In genomic region chr12:19243577-19243976, GRCh38 we compare ENCODE assay signal across 22 cellular contexts.
DNase-seq lines count a peak whose midpoint lies in the region; ATAC-seq, FAIRE-seq and TF ChIP-seq lines count a peak whose summit lies in the region.
"Had no signal": no experiment of that assay in that cellular context is flagged by ENCODE, and none has a peak within 500 bp of the region (broad histone marks: within the 10 kb centered on the region; RNA-seq: fewer than 3 reads in every experiment).

No MANE protein-coding gene starts in this region.

- H3K36me3 ChIP-seq in SK-N-MC (ENCODE audit: insufficient read depth, low read length) (no peaks in the 10 kb centered on the region), osteoblast (ENCODE audit: insufficient read depth, low read length) (no peaks in the 10 kb centered on the region), suprapubic skin (no peaks in the 10 kb centered on the region)
- H3K36me3 ChIP-seq: BLaER1 had no signal

- ATAC-seq in GM19455 (IDR thresholded peaks at IDR 0.05; ENCODE audit: unreplicated experiment) = no peak
- ATAC-seq: HCT116, K562 had no signal

- H3K36me3 Mint-ChIP-seq in dendritic cell treated with granulocyte-macrophage colony-stimulating factor and Interleukin-4, amounts not matched to agents 40 ng/mL and 50 ng/mL, for 4 days (ENCODE audit: low read depth) = no peaks in the 10 kb centered on the region
- H3K36me3 Mint-ChIP-seq: CD8-positive, alpha-beta memory T cell had no signal

- peaks cover 36% of the 10 kb centered on the region for H3K4me1 Mint-ChIP-seq in dendritic cell treated with granulocyte-macrophage colony-stimulating factor and Interleukin-4, amounts not matched to agents 40 ng/mL and 50 ng/mL, for 4 days (ENCODE audit: low read depth)

- H3K9me3 ChIP-seq in SK-N-MC (ENCODE audit: low read depth, low read length) = no peaks in the 10 kb centered on the region
- no peaks in the 10 kb centered on the region for H3K9me3 ChIP-seq in osteoblast (ENCODE audit: low read depth, low read length)
- no peaks in the 10 kb centered on the region for H3K9me3 ChIP-seq in suprapubic skin
- H3K9me3 ChIP-seq: BLaER1 had no signal

- peak; percentile 16 for FAIRE-seq in D721Med (lab: Jason Lieb, UNC)
- FAIRE-seq: A204.1, K562 had no signal

- H3K27me3 Mint-ChIP-seq in dendritic cell treated with granulocyte-macrophage colony-stimulating factor and Interleukin-4, amounts not matched to agents 40 ng/mL and 50 ng/mL, for 4 days = no peaks in the 10 kb centered on the region
- H3K27me3 Mint-ChIP-seq: CD8-positive, alpha-beta memory T cell had no signal

- no peak overlapping the region for H3K4me3 Mint-ChIP-seq in dendritic cell treated with granulocyte-macrophage colony-stimulating factor and Interleukin-4, amounts not matched to agents 40 ng/mL and 50 ng/mL, for 4 days
- H3K4me3 Mint-ChIP-seq: CD8-positive, alpha-beta memory T cell had no signal

- TF ChIP-seq CTCF in D721Med (IDR thresholded peaks at IDR 0.05; ENCODE audit: insufficient read depth, missing control alignments) (no peak), osteoblast (IDR thresholded peaks at IDR 0.05; ENCODE audit: extremely low read depth, low read depth, low read length) (no peak), suprapubic skin (IDR thresholded peaks at IDR 0.05) (no peak)

- intact Hi-C loops in dendritic cell treated with granulocyte-macrophage colony-stimulating factor and Interleukin-4, amounts not matched to agents 40 ng/mL and 50 ng/mL, for 4 days (cut with micrococcal nuclease) = loop anchor here (5.0 kb wide), 1 partner anchor 44 kb away; no protein-coding TSS in a partner anchor

- peak overlapping the region; percentile 64 for H3K9ac ChIP-seq in SK-N-MC (ENCODE audit: insufficient read length)
- H3K9ac ChIP-seq: BLaER1 had no signal

- no peaks in the 10 kb centered on the region for H4K20me1 ChIP-seq in osteoblast (ENCODE audit: insufficient read depth, low read length)
- H4K20me1 ChIP-seq: BLaER1 had no signal

- H3K27ac ChIP-seq in SK-N-MC (peak overlapping the region; percentile 96), osteoblast (ENCODE audit: low read depth, low read length) (peak overlapping the region; percentile 62), suprapubic skin (no peak overlapping the region)
- H3K27ac ChIP-seq: BLaER1 had no signal

- H3K4me2 ChIP-seq in osteoblast (ENCODE audit: insufficient read depth, low read length) = peak overlapping the region; percentile 49
- H3K4me2 ChIP-seq: BLaER1 had no signal

- peak overlapping the region; percentile 66 for H3K4me3 ChIP-seq in SK-N-MC
- H3K4me3 ChIP-seq in osteoblast (ENCODE audit: insufficient read depth, low read length) = peak overlapping the region; percentile 8
- no peak overlapping the region for H3K4me3 ChIP-seq in suprapubic skin
- H3K4me3 ChIP-seq: BLaER1, K562 had no signal

- peaks cover 70% of the 10 kb centered on the region for H3K79me2 ChIP-seq in osteoblast (ENCODE audit: insufficient read depth, low read length)

- H3K27me3 ChIP-seq in osteoblast (ENCODE audit: insufficient read depth, low read length) = no peaks in the 10 kb centered on the region
- no peaks in the 10 kb centered on the region for H3K27me3 ChIP-seq in suprapubic skin
- H3K27me3 ChIP-seq: BLaER1 had no signal

- peak overlapping the region; percentile 17 for H2AFZ ChIP-seq in osteoblast (ENCODE audit: low read length)

- WGBS in suprapubic skin = 72% methylated on average over 1 of the region's 1 CpG

- TF ChIP-seq POLR2A in suprapubic skin (IDR thresholded peaks at IDR 0.05) = no peak

- TF ChIP-seq EP300 in suprapubic skin (IDR thresholded peaks at IDR 0.05) = no peak

- H3K27ac Mint-ChIP-seq in dendritic cell treated with granulocyte-macrophage colony-stimulating factor and Interleukin-4, amounts not matched to agents 40 ng/mL and 50 ng/mL, for 4 days = peak overlapping the region; percentile 42
- H3K27ac Mint-ChIP-seq: CD8-positive, alpha-beta memory T cell had no signal

- H3K9me3 Mint-ChIP-seq in dendritic cell treated with granulocyte-macrophage colony-stimulating factor and Interleukin-4, amounts not matched to agents 40 ng/mL and 50 ng/mL, for 4 days = no peaks in the 10 kb centered on the region
- H3K9me3 Mint-ChIP-seq: CD8-positive, alpha-beta memory T cell had no signal

- H3K4me1 ChIP-seq in osteoblast (ENCODE audit: insufficient read depth, low read length) (peaks cover 39% of the 10 kb centered on the region), suprapubic skin (peaks cover 8% of the 10 kb centered on the region)
- H3K4me1 ChIP-seq: BLaER1 had no signal

- DNase-seq in D721Med (ENCODE audit: insufficient read length, low spot score) = no peak
- no peak for DNase-seq in SK-N-MC (ENCODE audit: low read depth, low spot score)
- no peak for DNase-seq in osteoblast (ENCODE audit: insufficient read length, low spot score, missing footprints)
- no peak for DNase-seq in suprapubic skin (ENCODE audit: low spot score in 2 of 2)
- no peak for DNase-seq in activated effector memory CD4-positive, alpha-beta T cell treated with Interleukin-2 at 50 U/mL for 16 hours
- no peak for DNase-seq in NCI-H187 (lab: John Stamatoyannopoulos, UW)
- DNase-seq: DMS79, MV-4-11, NCI-H1417, NCI-H187 treated with DMSO at 0.1 percent for 48 hours, NCI-H2227 treated with DMSO at 0.1 percent for 48 hours, NCI-H510A treated with DMSO at 0.1 percent for 48 hours, NCI-H82, RPMI8226, SHP77 treated with DMSO at 0.1 percent for 48 hours had no signal
